17 cellular contexts compared by ENCODE assay signal in the genomic region with DNA sequence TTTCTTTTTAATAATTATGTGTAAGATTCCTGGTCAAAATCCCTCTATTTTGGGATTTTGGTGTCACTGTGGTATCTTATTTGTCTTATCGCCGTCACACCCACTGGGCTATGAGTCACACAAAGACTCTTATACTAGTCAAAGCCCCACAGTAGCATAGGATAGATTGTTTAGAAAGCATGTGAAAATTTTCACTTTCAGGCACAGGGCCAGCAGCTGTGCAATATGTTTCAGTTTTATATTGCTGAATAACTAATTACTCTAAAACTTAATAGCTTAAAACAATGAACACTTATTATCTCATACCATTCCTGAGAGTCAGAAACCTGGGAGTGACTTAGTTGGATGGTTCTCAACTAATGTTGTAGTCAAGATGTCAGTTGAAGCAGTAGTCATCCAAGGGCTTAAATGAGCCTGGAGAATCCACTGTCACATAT. TPM values are rescaled to one million over a fixed set of nuclear protein-coding genes. Genes with fewer than 3 reads are reported as not detected.
DNase-seq lines count a peak whose midpoint lies in the region; ATAC-seq, FAIRE-seq and TF ChIP-seq lines count a peak whose summit lies in the region.
"Had no signal": no experiment of that assay in that cellular context is flagged by ENCODE, and none has a peak within 500 bp of the region (broad histone marks: within the 10 kb centered on the region; RNA-seq: fewer than 3 reads in every experiment).

No MANE protein-coding gene starts in this region.

- H3K27me3 Mint-ChIP-seq in astrocyte (ENCODE audit: low read depth, unreplicated experiment): no peaks in the 10 kb centered on the region
- H3K27me3 Mint-ChIP-seq: progenitor cell of endocrine pancreas had no signal

- no peaks in the 10 kb centered on the region for H3K36me3 Mint-ChIP-seq in astrocyte (ENCODE audit: low read depth, unreplicated experiment)
- H3K36me3 Mint-ChIP-seq: CD4-positive, CD25-positive, alpha-beta regulatory T cell had no signal

- H3K9me3 ChIP-seq in astrocyte (ENCODE audit: insufficient read depth, low read depth, low read length) (no peaks in the 10 kb centered on the region), osteoblast (ENCODE audit: low read depth, low read length) (no peaks in the 10 kb centered on the region), smooth muscle cell (replicated peaks; ENCODE audit: low read depth) (no peaks in the 10 kb centered on the region)

- H3K4me1 Mint-ChIP-seq in astrocyte (ENCODE audit: low read depth, unreplicated experiment): no peaks in the 10 kb centered on the region
- H3K4me1 Mint-ChIP-seq: CD4-positive, CD25-positive, alpha-beta regulatory T cell had no signal

- no peaks in the 10 kb centered on the region for H3K9me3 Mint-ChIP-seq in astrocyte (ENCODE audit: unreplicated experiment)

- H3K27me3 ChIP-seq in astrocyte (ENCODE audit: insufficient read depth, low read length) (no peaks in the 10 kb centered on the region), osteoblast (ENCODE audit: insufficient read depth, low read length) (no peaks in the 10 kb centered on the region), smooth muscle cell (ENCODE audit: low read depth) (no peaks in the 10 kb centered on the region)

- WGBS in smooth muscle cell (ENCODE audit: low lambda C conversion rate): 45% methylated on average over 2 of the region's 2 CpGs

- H3K9ac ChIP-seq in astrocyte (ENCODE audit: low read length) (no peak overlapping the region), smooth muscle cell (ENCODE audit: low read depth) (no peak overlapping the region)

- FAIRE-seq in astrocyte (lab: Jason Lieb, UNC): no peak
- FAIRE-seq: GM12892 had no signal

- H3K4me1 ChIP-seq in astrocyte (ENCODE audit: insufficient read depth, low read length) (no peaks in the 10 kb centered on the region), osteoblast (ENCODE audit: insufficient read depth, low read length) (no peaks in the 10 kb centered on the region), smooth muscle cell (ENCODE audit: low read depth) (no peaks in the 10 kb centered on the region)

- H3K79me2 ChIP-seq in astrocyte (ENCODE audit: insufficient read depth, low read length) (no peaks in the 10 kb centered on the region), osteoblast (ENCODE audit: insufficient read depth, low read length) (no peaks in the 10 kb centered on the region), smooth muscle cell (ENCODE audit: low read depth) (no peaks in the 10 kb centered on the region)

- no peak for TF ChIP-seq CTCF in astrocyte (IDR thresholded peaks at IDR 0.05; ENCODE audit: insufficient read depth, low read depth, low read length)
- no peak for TF ChIP-seq CTCF in osteoblast (IDR thresholded peaks at IDR 0.05; ENCODE audit: extremely low read depth, low read depth, low read length)
- no peak for TF ChIP-seq CTCF in smooth muscle cell (IDR thresholded peaks at IDR 0.05; ENCODE audit: borderline replicate concordance, insufficient read depth, poor library complexity, severe bottlenecking)

- DNase-seq in astrocyte (ENCODE audit: low read depth) (peak; percentile 56), osteoblast (ENCODE audit: insufficient read length, low spot score, missing footprints) (peak; percentile 13), activated gamma-delta T cell treated with Interleukin-2 at 50 U/mL for 16 hours (no peak), smooth muscle cell (lab: John Stamatoyannopoulos, UW; ENCODE audit: unreplicated experiment) (no peak)
- DNase-seq in activated CD4-positive, alpha-beta T cell treated with anti-CD3 and anti-CD28 coated beads for 1 hour: no peak
- DNase-seq: aorta; CD4-positive, CD25-positive, alpha-beta regulatory T cell; left ventricle myocardium superior; NCI-H1105; NK-92 treated with Interleukin-12 subunit alpha and Interleukin-12 subunit beta, amount 100 ng/mL, for 24 hours; SHP77 had no signal

- no peaks in the 10 kb centered on the region for H3F3A ChIP-seq in smooth muscle cell (ENCODE audit: low read depth)

- ATAC-seq in GM18867 (IDR thresholded peaks at IDR 0.05; ENCODE audit: unreplicated experiment) (peak; percentile 85), HG03432 (IDR thresholded peaks at IDR 0.05; ENCODE audit: unreplicated experiment) (peak; percentile 77)
- ATAC-seq: left ventricle myocardium superior had no signal

- H3K36me3 ChIP-seq in astrocyte (ENCODE audit: insufficient read depth, low read length): no peaks in the 10 kb centered on the region
- H3K36me3 ChIP-seq in osteoblast (ENCODE audit: insufficient read depth, low read length): no peaks in the 10 kb centered on the region
- no peaks in the 10 kb centered on the region for H3K36me3 ChIP-seq in smooth muscle cell (ENCODE audit: low read depth)

- no peak overlapping the region for H3K27ac Mint-ChIP-seq in astrocyte (ENCODE audit: unreplicated experiment)
- H3K27ac Mint-ChIP-seq: CD4-positive, CD25-positive, alpha-beta regulatory T cell; progenitor cell of endocrine pancreas had no signal

- H3K27ac ChIP-seq in astrocyte (ENCODE audit: low read depth, low read length) (no peak overlapping the region), osteoblast (ENCODE audit: low read depth, low read length) (no peak overlapping the region), smooth muscle cell (ENCODE audit: low read depth) (no peak overlapping the region)

- H3K4me2 ChIP-seq in astrocyte (ENCODE audit: low read length) (no peak overlapping the region), osteoblast (ENCODE audit: insufficient read depth, low read length) (no peak overlapping the region), smooth muscle cell (no peak overlapping the region)

- H4K20me1 ChIP-seq in astrocyte (ENCODE audit: insufficient read depth, low read length) (no peaks in the 10 kb centered on the region), osteoblast (ENCODE audit: insufficient read depth, low read length) (no peaks in the 10 kb centered on the region), smooth muscle cell (ENCODE audit: low read depth) (no peaks in the 10 kb centered on the region)

- H2AFZ ChIP-seq in astrocyte (ENCODE audit: low read depth, low read length) (no peak overlapping the region), osteoblast (ENCODE audit: low read length) (no peak overlapping the region), smooth muscle cell (ENCODE audit: low read depth) (no peak overlapping the region)

- no peak overlapping the region for H3K4me3 ChIP-seq in astrocyte (ENCODE audit: insufficient read depth, low read depth, low read length)
- H3K4me3 ChIP-seq in osteoblast (ENCODE audit: insufficient read depth, low read length): no peak overlapping the region
- H3K4me3 ChIP-seq in smooth muscle cell: no peak overlapping the region

- H3K4me3 Mint-ChIP-seq in astrocyte (ENCODE audit: unreplicated experiment): no peak overlapping the region
- H3K4me3 Mint-ChIP-seq: CD4-positive, CD25-positive, alpha-beta regulatory T cell had no signal

RNA-seq across cellular contexts. Expression of a gene that starts 24.0 kb away (rescaled TPM):
- total RNA-seq in astrocyte: 0.20 TPM in 1 of 2 replicates, not detected in the other
- total RNA-seq in osteoblast: under 0.01 and 0.36 TPM in 2 replicates
- total RNA-seq in smooth muscle cell: 0.13 and 0.45 TPM in 2 replicates
- not detected in 2 replicates for polyA plus RNA-seq in smooth muscle cell
- total RNA-seq: CD4-positive, CD25-positive, alpha-beta regulatory T cell; dermis microvascular lymphatic vessel endothelial cell; left ventricle myocardium superior; myocyte had no signal
- polyA plus RNA-seq: CD4-positive, CD25-positive, alpha-beta regulatory T cell had no signal

RNA-seq across cellular contexts. Expression of a gene that starts 24.0 kb away (rescaled TPM):
- total RNA-seq in astrocyte (1.9 and 3.0 TPM in 2 replicates), osteoblast (3.6 and 5.0 TPM in 2 replicates), smooth muscle cell (0.45 and 1.4 TPM in 2 replicates)
- polyA plus RNA-seq in smooth muscle cell: 0.74 and 0.86 TPM in 2 replicates

Comparison
In these comparisons a context has a peak if more than half of its experiments do, and no peak if none do; other contexts are left out.
1. DNase-seq: peak in astrocyte (single experiment) and osteoblast (single experiment); none in activated CD4-positive, alpha-beta T cell treated with anti-CD3 and anti-CD28 coated beads for 1 hour (single experiment), activated gamma-delta T cell treated with Interleukin-2 at 50 U/mL for 16 hours (single experiment) and smooth muscle cell (single experiment).